Comparison of ENCODE assay signal across 27 cellular contexts in genomic region chr2:138698428-138698827, GRCh38.
"Had no signal": no experiment of that assay in that cellular context is flagged by ENCODE, and none has a peak within 500 bp of the region (broad histone marks: within the 10 kb centered on the region; RNA-seq: fewer than 3 reads in every experiment).

No MANE protein-coding gene starts in this region.

- H3K27ac Mint-ChIP-seq: naive thymus-derived CD4-positive, alpha-beta T cell; natural killer cell; nephron; progenitor cell of endocrine pancreas; stimulated activated effector memory CD8-positive, alpha-beta T cell treated with anti-CD3 and anti-CD28 coated beads, Interleukin-12 subunit alpha, Interleukin-12 subunit beta, amount 100 ng/mL, for 72 hours; stimulated activated naive B cell treated with anti-CD40 and anti-IgM and Interleukin-4, amounts not matched to agents 10 μg/mL and 1 μg/mL and 100 μg/mL, for 72 hours; stimulated activated naive CD8-positive, alpha-beta T cell treated with anti-CD3 and anti-CD28 coated beads, Interleukin-15, Interleukin-2, amounts not matched to agents 100 ng/mL and 50 ng/mL, for 24 hours; type B pancreatic cell had no signal

- H3K9me3 ChIP-seq: ovary, psoas muscle, sigmoid colon, suprapubic skin, testis, tibial artery, transverse colon, upper lobe of right lung, vagina had no signal

- H3K4me1 ChIP-seq: parathyroid adenoma, psoas muscle, sigmoid colon, suprapubic skin, testis, tibial artery, transverse colon, upper lobe of right lung, vagina had no signal

- H3K4me1 Mint-ChIP-seq: naive thymus-derived CD4-positive, alpha-beta T cell; natural killer cell; nephron; stimulated activated effector memory CD8-positive, alpha-beta T cell treated with anti-CD3 and anti-CD28 coated beads, Interleukin-12 subunit alpha, Interleukin-12 subunit beta, amount 100 ng/mL, for 72 hours; stimulated activated naive B cell treated with anti-CD40 and anti-IgM and Interleukin-4, amounts not matched to agents 10 μg/mL and 1 μg/mL and 100 μg/mL, for 72 hours had no signal

- H3K36me3 Mint-ChIP-seq: naive thymus-derived CD4-positive, alpha-beta T cell; natural killer cell; stimulated activated effector memory CD8-positive, alpha-beta T cell treated with anti-CD3 and anti-CD28 coated beads, Interleukin-12 subunit alpha, Interleukin-12 subunit beta, amount 100 ng/mL, for 72 hours; stimulated activated naive B cell treated with anti-CD40 and anti-IgM and Interleukin-4, amounts not matched to agents 10 μg/mL and 1 μg/mL and 100 μg/mL, for 72 hours; type B pancreatic cell had no signal

- H3K4me3 Mint-ChIP-seq: naive thymus-derived CD4-positive, alpha-beta T cell; natural killer cell; nephron; stimulated activated effector memory CD8-positive, alpha-beta T cell treated with anti-CD3 and anti-CD28 coated beads, Interleukin-12 subunit alpha, Interleukin-12 subunit beta, amount 100 ng/mL, for 72 hours; stimulated activated naive B cell treated with anti-CD40 and anti-IgM and Interleukin-4, amounts not matched to agents 10 μg/mL and 1 μg/mL and 100 μg/mL, for 72 hours; stimulated activated naive CD8-positive, alpha-beta T cell treated with anti-CD3 and anti-CD28 coated beads, Interleukin-15, Interleukin-2, amounts not matched to agents 100 ng/mL and 50 ng/mL, for 24 hours; type B pancreatic cell had no signal

- H3K4me3 ChIP-seq: ovary, psoas muscle, sigmoid colon, suprapubic skin, testis, tibial artery, transverse colon, upper lobe of right lung, vagina had no signal

- H3K27me3 ChIP-seq: ovary, sigmoid colon, suprapubic skin, testis, tibial artery, transverse colon, upper lobe of right lung, vagina had no signal

- H3K79me2 ChIP-seq: parathyroid adenoma had no signal

- H3K9me3 Mint-ChIP-seq: nephron; stimulated activated effector memory CD8-positive, alpha-beta T cell treated with anti-CD3 and anti-CD28 coated beads, Interleukin-12 subunit alpha, Interleukin-12 subunit beta, amount 100 ng/mL, for 72 hours; stimulated activated naive B cell treated with anti-CD40 and anti-IgM and Interleukin-4, amounts not matched to agents 10 μg/mL and 1 μg/mL and 100 μg/mL, for 72 hours; stimulated activated naive CD8-positive, alpha-beta T cell treated with anti-CD3 and anti-CD28 coated beads, Interleukin-15, Interleukin-2, amounts not matched to agents 100 ng/mL and 50 ng/mL, for 24 hours; type B pancreatic cell had no signal

- DNase-seq: naive thymus-derived CD4-positive, alpha-beta T cell; natural killer cell; occipital lobe; ovary; psoas muscle; right cardiac atrium; sigmoid colon; small intestine; stimulated activated CD4-positive, alpha-beta T cell treated with anti-CD3 and anti-CD28 coated beads, Interleukin-15, amount 100 ng/mL, for 24 hours; stimulated activated CD4-positive, alpha-beta T cell treated with anti-CD3 and anti-CD28 coated beads, Interleukin-2, amount 100 ng/mL, for 24 hours; stimulated activated CD4-positive, alpha-beta T cell treated with anti-CD3 and anti-CD28 coated beads, Interleukin-2, amount 100 ng/mL, for 48 hours; stimulated activated CD4-positive, alpha-beta T cell treated with anti-CD3 and anti-CD28 coated beads, Interleukin-4, amount 100 ng/mL, for 24 hours; stimulated activated naive B cell treated with anti-CD40 and anti-IgM and Interleukin-4, amounts not matched to agents 10 μg/mL and 1 μg/mL and 100 μg/mL, for 72 hours; stimulated activated naive CD4-positive, alpha-beta T cell treated with Interleukin-2 at 50 U/mL for 16 hours; substantia nigra; testis; tibial artery; transverse colon; upper lobe of right lung had no signal

- ATAC-seq: naive thymus-derived CD4-positive, alpha-beta T cell; natural killer cell; psoas muscle; right cardiac atrium; stimulated activated effector memory CD8-positive, alpha-beta T cell treated with anti-CD3 and anti-CD28 coated beads, Interleukin-12 subunit alpha, Interleukin-12 subunit beta, amount 100 ng/mL, for 72 hours; stimulated activated naive B cell treated with anti-CD40 and anti-IgM and Interleukin-4, amounts not matched to agents 10 μg/mL and 1 μg/mL and 100 μg/mL, for 72 hours; upper lobe of right lung had no signal

- H3K27ac ChIP-seq: ovary, parathyroid adenoma, psoas muscle, sigmoid colon, suprapubic skin, testis, tibial artery, transverse colon, upper lobe of right lung, vagina had no signal

- FAIRE-seq: small intestine had no signal

- H2AFZ ChIP-seq: parathyroid adenoma had no signal

- H3K36me3 ChIP-seq: ovary, sigmoid colon, suprapubic skin, tibial artery, transverse colon, upper lobe of right lung, vagina had no signal

- H3K27me3 Mint-ChIP-seq: progenitor cell of endocrine pancreas; stimulated activated naive B cell treated with anti-CD40 and anti-IgM and Interleukin-4, amounts not matched to agents 10 μg/mL and 1 μg/mL and 100 μg/mL, for 72 hours; stimulated activated naive CD8-positive, alpha-beta T cell treated with anti-CD3 and anti-CD28 coated beads, Interleukin-15, Interleukin-2, amounts not matched to agents 100 ng/mL and 50 ng/mL, for 24 hours; type B pancreatic cell had no signal

- H3K9ac ChIP-seq: parathyroid adenoma had no signal
